Comparison of ENCODE assay signal across 10 cellular contexts in the genomic region with DNA sequence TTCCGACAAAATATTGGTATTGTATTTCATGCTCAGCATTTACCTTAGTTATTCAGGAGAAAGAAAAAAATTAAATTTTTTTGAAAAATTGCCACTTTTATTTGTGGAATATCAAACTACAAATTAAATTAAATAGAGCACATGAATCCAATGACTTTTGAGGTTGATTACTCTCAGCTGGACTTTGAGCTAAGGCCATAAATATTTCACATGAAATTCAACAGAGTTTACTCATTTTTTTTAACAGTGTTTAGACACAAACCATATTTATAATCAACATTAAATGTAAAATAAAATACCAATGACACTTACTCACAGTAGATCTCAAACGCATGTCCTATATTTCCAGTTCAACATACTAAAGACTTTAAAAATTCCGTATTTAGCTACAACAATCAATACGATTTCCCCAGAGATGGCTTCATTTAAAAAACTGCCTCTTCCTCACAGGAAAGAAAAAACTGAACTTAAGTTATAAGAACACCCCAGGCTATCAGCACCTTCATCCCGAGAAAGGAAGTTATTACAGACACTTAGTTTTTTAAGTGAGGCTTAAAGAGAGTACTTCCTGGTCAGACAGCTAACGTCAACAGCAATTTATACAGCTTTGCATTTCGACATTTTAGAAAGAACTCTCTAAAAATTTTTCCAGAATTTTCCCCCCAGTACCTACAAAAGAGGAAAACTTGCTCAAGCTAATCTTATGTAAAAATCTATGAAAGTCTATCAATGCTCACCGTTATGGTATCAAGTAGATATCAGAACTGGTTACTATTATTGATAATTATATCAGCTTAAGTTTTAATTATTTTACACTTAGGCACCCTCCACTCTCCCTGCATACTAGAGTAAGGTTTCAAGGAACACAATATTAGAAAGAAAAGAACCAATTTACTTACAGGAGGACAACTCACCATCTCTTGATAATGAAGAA. TPM values are rescaled to one million over a fixed set of nuclear protein-coding genes. Genes with fewer than 3 reads are reported as not detected.
DNase-seq lines count a peak whose midpoint lies in the region; FAIRE-seq and TF ChIP-seq lines count a peak whose summit lies in the region.
"Had no signal": no experiment of that assay in that cellular context is flagged by ENCODE, and none has a peak within 500 bp of the region (broad histone marks: within the 10 kb centered on the region; RNA-seq: fewer than 3 reads in every experiment).

No MANE protein-coding gene starts in this region.

- peak overlapping the region in 7 of 8 donors; percentile 55 to 89 (median 86) for H3K27ac ChIP-seq in spleen
- H3K27ac ChIP-seq: 22Rv1 had no signal

- peaks cover 5 to 91% (median 47%) of the 10 kb centered on the region in 6 donors for H3K4me1 ChIP-seq in spleen

- no peak overlapping the region for H3K4me3 Mint-ChIP-seq in progenitor cell of endocrine pancreas (ENCODE audit: low read depth)

- H3K4me1 Mint-ChIP-seq in progenitor cell of endocrine pancreas (ENCODE audit: low read depth) = peaks cover 8% of the 10 kb centered on the region

- H3K36me3 ChIP-seq in spleen = peaks cover 0 to 7% (median 3%) of the 10 kb centered on the region in 6 donors

- H3K9me3 ChIP-seq in spleen = peaks cover 0 to 8% (median 6%) of the 10 kb centered on the region in 8 donors

- DNase-seq in NCI-H510A treated with DMSO at 0.1 percent for 48 hours (lab: John Stamatoyannopoulos, UW) (peak; percentile 28), NCI-H510A (lab: John Stamatoyannopoulos, UW) (no peak), NOMO-1 treated with dmso at 0.1 percent for 144 hours (lab: John Stamatoyannopoulos, UW; ENCODE audit: unreplicated experiment) (peak; percentile 38), spleen (no peak), progenitor cell of endocrine pancreas (ENCODE audit: low spot score, unreplicated experiment) (no peak), NCI-H2107 (lab: John Stamatoyannopoulos, UW) (no peak), hippocampal formation (lab: John Stamatoyannopoulos, UW) (no peak)
- DNase-seq: activated CD8-positive, alpha-beta memory T cell treated with anti-CD3 and anti-CD28 coated beads for 24 hours had no signal

- H3K36me3 Mint-ChIP-seq in progenitor cell of endocrine pancreas (ENCODE audit: insufficient read depth) = peaks cover 3% of the 10 kb centered on the region

- WGBS in spleen, 5 donors = 14 to 24% (median 16%) methylated on average over 8 of the region's 8 CpGs

- peak overlapping the region; percentile 3 to 67 (median 36) for H3K4me3 ChIP-seq in spleen

- TF ChIP-seq CTCF in spleen (IDR thresholded peaks at IDR 0.05 in 8 of 11, conservative IDR thresholded peaks at IDR 0.05 in 3 of 11) = no peak
- no peak for TF ChIP-seq CTCF in progenitor cell of endocrine pancreas (IDR thresholded peaks at IDR 0.05; ENCODE audit: unreplicated experiment)

- intact Hi-C loops in spleen (cut with DNase I; ENCODE audit: low total_unique reads) = no loop called here

- no peaks in the 10 kb centered on the region for H3K27me3 ChIP-seq in spleen (replicated peaks in 1 of 7)

- TF ChIP-seq POLR2A in spleen (IDR thresholded peaks at IDR 0.05) = no peak

- FAIRE-seq in colon (lab: Jason Lieb, UNC) = peak; percentile 57

- peaks cover 4% of the 10 kb centered on the region for H3K9me3 Mint-ChIP-seq in progenitor cell of endocrine pancreas (ENCODE audit: low read depth)

- H3K27ac Mint-ChIP-seq in progenitor cell of endocrine pancreas = no peak overlapping the region

- H3K27me3 Mint-ChIP-seq in progenitor cell of endocrine pancreas = no peaks in the 10 kb centered on the region

RNA-seq across cellular contexts. Expression of a gene that starts 13.8 kb away (rescaled TPM):
- 10 to 100 TPM; 53.9 to 80.8 (median 63.2) TPM for total RNA-seq in spleen
- 10 to 100 TPM; 12.7 to 15.7 (median 13.1) TPM for polyA plus RNA-seq in spleen
- 10.8 and 14.7 TPM in 2 replicates for total RNA-seq in progenitor cell of endocrine pancreas

RNA-seq across cellular contexts. Expression of a gene that starts 17.5 kb away (rescaled TPM):
- total RNA-seq in spleen = 10 to 100 TPM; 27.3 to 90.9 (median 29.9) TPM
- polyA plus RNA-seq in spleen = 10 to 100 TPM in 2 of 3 donors, 1 to 10 TPM in 1; 8.3 to 14.3 (median 10.8) TPM
- total RNA-seq in progenitor cell of endocrine pancreas = 57.8 and 62.2 TPM in 2 replicates

Comparison
In these comparisons a context has a peak if more than half of its experiments do, and no peak if none do; other contexts are left out.
1. DNase-seq: peak in NCI-H510A treated with DMSO at 0.1 percent for 48 hours (single experiment) and NOMO-1 treated with dmso at 0.1 percent for 144 hours (single experiment); none in NCI-H510A (single experiment), spleen (single experiment), progenitor cell of endocrine pancreas (single experiment), NCI-H2107 (single experiment) and hippocampal formation (0 of 2).